Comparison of ENCODE assay signal across 8 cellular contexts in the genomic region with DNA sequence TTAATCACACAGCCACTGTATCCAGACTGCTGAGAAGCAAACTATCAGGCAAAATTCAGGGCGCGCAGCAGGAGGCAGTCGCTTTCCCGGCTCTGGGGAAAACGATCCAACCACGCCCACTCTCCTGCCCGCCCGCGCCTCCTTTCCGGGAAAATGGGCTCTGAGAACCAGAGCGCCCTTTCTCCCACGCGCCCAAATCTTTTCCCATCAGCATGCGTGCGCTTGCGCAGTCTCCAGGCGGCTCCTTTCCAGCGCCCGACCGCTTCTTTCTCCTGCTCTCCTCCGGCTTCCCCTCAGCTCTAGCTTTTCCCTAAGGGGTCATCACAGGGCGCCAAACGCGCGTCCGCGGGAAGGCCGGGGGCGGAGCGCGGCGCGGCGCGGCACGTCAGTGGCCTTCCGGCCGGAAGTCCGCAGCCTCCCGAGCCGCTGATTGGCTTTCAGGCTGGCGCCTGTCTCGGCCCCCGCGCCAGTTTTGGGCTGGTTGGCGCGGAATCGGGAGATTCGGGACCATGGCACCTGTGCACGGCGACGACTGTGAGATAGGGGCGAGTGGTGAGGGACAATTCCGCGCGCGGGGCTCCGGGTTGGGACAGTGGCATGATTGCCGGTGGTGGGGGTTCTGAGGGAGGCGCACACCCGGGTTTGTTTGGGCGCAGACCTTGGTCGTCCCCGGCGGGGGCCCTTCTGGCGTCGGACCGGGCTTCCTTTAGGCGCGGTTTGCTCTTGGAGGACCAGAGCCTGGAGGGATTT. TPM values are rescaled to one million over a fixed set of nuclear protein-coding genes. Genes with fewer than 3 reads are reported as not detected.
A peak's percentile ranks its signal among the peaks of the same experiment; 100 is the strongest.
DNase-seq lines count a peak whose midpoint lies in the region; TF ChIP-seq lines count a peak whose summit lies in the region.

A gene with protein sequence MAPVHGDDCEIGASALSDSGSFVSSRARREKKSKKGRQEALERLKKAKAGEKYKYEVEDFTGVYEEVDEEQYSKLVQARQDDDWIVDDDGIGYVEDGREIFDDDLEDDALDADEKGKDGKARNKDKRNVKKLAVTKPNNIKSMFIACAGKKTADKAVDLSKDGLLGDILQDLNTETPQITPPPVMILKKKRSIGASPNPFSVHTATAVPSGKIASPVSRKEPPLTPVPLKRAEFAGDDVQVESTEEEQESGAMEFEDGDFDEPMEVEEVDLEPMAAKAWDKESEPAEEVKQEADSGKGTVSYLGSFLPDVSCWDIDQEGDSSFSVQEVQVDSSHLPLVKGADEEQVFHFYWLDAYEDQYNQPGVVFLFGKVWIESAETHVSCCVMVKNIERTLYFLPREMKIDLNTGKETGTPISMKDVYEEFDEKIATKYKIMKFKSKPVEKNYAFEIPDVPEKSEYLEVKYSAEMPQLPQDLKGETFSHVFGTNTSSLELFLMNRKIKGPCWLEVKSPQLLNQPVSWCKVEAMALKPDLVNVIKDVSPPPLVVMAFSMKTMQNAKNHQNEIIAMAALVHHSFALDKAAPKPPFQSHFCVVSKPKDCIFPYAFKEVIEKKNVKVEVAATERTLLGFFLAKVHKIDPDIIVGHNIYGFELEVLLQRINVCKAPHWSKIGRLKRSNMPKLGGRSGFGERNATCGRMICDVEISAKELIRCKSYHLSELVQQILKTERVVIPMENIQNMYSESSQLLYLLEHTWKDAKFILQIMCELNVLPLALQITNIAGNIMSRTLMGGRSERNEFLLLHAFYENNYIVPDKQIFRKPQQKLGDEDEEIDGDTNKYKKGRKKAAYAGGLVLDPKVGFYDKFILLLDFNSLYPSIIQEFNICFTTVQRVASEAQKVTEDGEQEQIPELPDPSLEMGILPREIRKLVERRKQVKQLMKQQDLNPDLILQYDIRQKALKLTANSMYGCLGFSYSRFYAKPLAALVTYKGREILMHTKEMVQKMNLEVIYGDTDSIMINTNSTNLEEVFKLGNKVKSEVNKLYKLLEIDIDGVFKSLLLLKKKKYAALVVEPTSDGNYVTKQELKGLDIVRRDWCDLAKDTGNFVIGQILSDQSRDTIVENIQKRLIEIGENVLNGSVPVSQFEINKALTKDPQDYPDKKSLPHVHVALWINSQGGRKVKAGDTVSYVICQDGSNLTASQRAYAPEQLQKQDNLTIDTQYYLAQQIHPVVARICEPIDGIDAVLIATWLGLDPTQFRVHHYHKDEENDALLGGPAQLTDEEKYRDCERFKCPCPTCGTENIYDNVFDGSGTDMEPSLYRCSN (N-terminal part only) (plus strand): TSS at position 466 of the 750 bp plus-strand sequence. CDS start 44 bp downstream, at position 510.

- H3K36me3 ChIP-seq in GM06990 (ENCODE audit: control insufficient read depth, insufficient read depth, low read length): no peaks in the 10 kb centered on the region
- H3K36me3 ChIP-seq in SK-N-MC (ENCODE audit: insufficient read depth, low read length): peaks cover 3% of the 10 kb centered on the region; the same call in 1 of the 2 replicates

- H3K9ac ChIP-seq in SK-N-MC (ENCODE audit: insufficient read length): peak within 1 kb of the TSS; percentile 89

- peak within 1 kb of the TSS; percentile 73 for H3K4me3 ChIP-seq in GM06990 (replicated peaks; ENCODE audit: low read depth, low read length)
- H3K4me3 ChIP-seq in SK-N-MC: peak within 1 kb of the TSS; percentile 86

- no peaks in the 10 kb centered on the region for H3K27me3 Mint-ChIP-seq in HFFc6 (ENCODE audit: insufficient read depth)
- no peaks in the 10 kb centered on the region for H3K27me3 Mint-ChIP-seq in activated naive CD4-positive, alpha-beta T cell treated with anti-CD3 and anti-CD28 coated beads, Interleukin-2, amount 50 U/mL, for 24 hours

- H3K27ac ChIP-seq in SK-N-MC: peak within 1 kb of the TSS; percentile 68; the same call in 1 of the 2 replicates
- H3K27ac ChIP-seq in substantia nigra (ENCODE audit: low read depth, low read length, poor library complexity, severe bottlenecking): peak within 1 kb of the TSS; percentile 43

- no peaks in the 10 kb centered on the region for H3K27me3 ChIP-seq in GM06990 (replicated peaks; ENCODE audit: control insufficient read depth, insufficient read depth, low read length)

- H3K9me3 ChIP-seq in SK-N-MC (ENCODE audit: low read depth, low read length): no peaks in the 10 kb centered on the region

- H3K27ac Mint-ChIP-seq in HFFc6: peak within 1 kb of the TSS; percentile 90
- H3K27ac Mint-ChIP-seq in activated naive CD4-positive, alpha-beta T cell treated with anti-CD3 and anti-CD28 coated beads, Interleukin-2, amount 50 U/mL, for 24 hours: peak within 1 kb of the TSS; percentile 93

- TF ChIP-seq CTCF in GM06990 (IDR thresholded peaks at IDR 0.05; ENCODE audit: insufficient read depth, low read length, poor library complexity, severe bottlenecking) (no peak), HFFc6 (IDR thresholded peaks at IDR 0.05) (peak; percentile 16; the same call in 1 of the 2 replicates)

- no peaks in the 10 kb centered on the region for H3K9me3 Mint-ChIP-seq in HFFc6
- H3K9me3 Mint-ChIP-seq in activated naive CD4-positive, alpha-beta T cell treated with anti-CD3 and anti-CD28 coated beads, Interleukin-2, amount 50 U/mL, for 24 hours: no peaks in the 10 kb centered on the region

- peak within 1 kb of the TSS; percentile 92 for H3K4me3 Mint-ChIP-seq in HFFc6
- H3K4me3 Mint-ChIP-seq in activated naive CD4-positive, alpha-beta T cell treated with anti-CD3 and anti-CD28 coated beads, Interleukin-2, amount 50 U/mL, for 24 hours: peak within 1 kb of the TSS; percentile 86

- no peaks in the 10 kb centered on the region for H3K36me3 Mint-ChIP-seq in HFFc6 (ENCODE audit: low read depth)
- H3K36me3 Mint-ChIP-seq in activated naive CD4-positive, alpha-beta T cell treated with anti-CD3 and anti-CD28 coated beads, Interleukin-2, amount 50 U/mL, for 24 hours: no peaks in the 10 kb centered on the region

- peaks cover 25% of the 10 kb centered on the region for H3K4me1 Mint-ChIP-seq in HFFc6 (ENCODE audit: low read depth)
- peaks cover 12% of the 10 kb centered on the region for H3K4me1 Mint-ChIP-seq in activated naive CD4-positive, alpha-beta T cell treated with anti-CD3 and anti-CD28 coated beads, Interleukin-2, amount 50 U/mL, for 24 hours

- peak; percentile 93 for DNase-seq in GM06990 (ENCODE audit: extremely low read depth, insufficient read length)
- DNase-seq in HFFc6: peak; percentile 95
- peak; percentile 89 for DNase-seq in NAMALWA (ENCODE audit: low spot score)
- peak; percentile 79 for DNase-seq in SK-N-MC (ENCODE audit: low read depth, low spot score)
- peak; percentile 92 for DNase-seq in globus pallidus (ENCODE audit: low spot score)
- peak; percentile 70 for DNase-seq in non-pigmented ciliary epithelial cell (ENCODE audit: low read depth)
- DNase-seq in substantia nigra (lab: John Stamatoyannopoulos, UW): peak; percentile 40 to 93 (median 83)

RNA-seq across cellular contexts. Expression of the gene that starts here (rescaled TPM):
- 10 to 100 TPM in 4 of 6 experiments, 1 to 10 TPM in 2; 6.5 to 12.5 (median 11.0) TPM for total RNA-seq in HFFc6 (2021; fragmentation: NEBNext Ultra II Directional; extraction: Animal tissue kit (Norgen Biotek cat#: 25700))

Comparison
In these comparisons a context has a peak if more than half of its experiments do, and no peak if none do; other contexts are left out.
1. Peak in every context shown above with its lines: DNase-seq, H3K4me3 ChIP-seq and H3K27ac ChIP-seq.